Comparison of ENCODE assay signal across 8 cellular contexts in genomic region chr6:156781882-156782631, GRCh38. TPM values are rescaled to one million over a fixed set of nuclear protein-coding genes. Genes with fewer than 3 reads are reported as not detected.
A peak's percentile ranks its signal among the peaks of the same experiment; 100 is the strongest.
DNase-seq lines count a peak whose midpoint lies in the region; ATAC-seq and TF ChIP-seq lines count a peak whose summit lies in the region.

No MANE protein-coding gene starts in this region.

- peaks cover 20% of the 10 kb centered on the region for H3K36me3 Mint-ChIP-seq in activated CD4-positive, alpha-beta T cell treated with anti-CD3 and anti-CD28 coated beads, Interleukin-2, amount 10 ng/mL, durations not matched to agents 7 days and 5 days (ENCODE audit: low read depth)

- H3K4me1 Mint-ChIP-seq in activated CD4-positive, alpha-beta T cell treated with anti-CD3 and anti-CD28 coated beads, Interleukin-2, amount 10 ng/mL, durations not matched to agents 7 days and 5 days = peaks cover 47% of the 10 kb centered on the region

- peak overlapping the region; percentile 79 for H3K4me3 Mint-ChIP-seq in activated CD4-positive, alpha-beta T cell treated with anti-CD3 and anti-CD28 coated beads, Interleukin-2, amount 10 ng/mL, durations not matched to agents 7 days and 5 days

- peak overlapping the region; percentile 83 for H3K4me2 ChIP-seq in hepatocyte

- H3K4me1 ChIP-seq in hepatocyte (ENCODE audit: insufficient read depth) (peaks cover 21% of the 10 kb centered on the region), thymus (ENCODE audit: control insufficient read depth, insufficient read depth, low read length) (peaks cover 5% of the 10 kb centered on the region)

- POLR2A ChIA-PET in activated CD4-positive, alpha-beta T cell treated with anti-CD3 and anti-CD28 coated beads, Interleukin-2, amount 10 ng/mL, durations not matched to agents 7 days and 5 days (lab: Charles Lee) = no interaction called here

- no peaks in the 10 kb centered on the region for H3K9me2 ChIP-seq in hepatocyte (replicated peaks; ENCODE audit: insufficient read depth)

- peak overlapping the region; percentile 89 for H3K27ac Mint-ChIP-seq in activated CD4-positive, alpha-beta T cell treated with anti-CD3 and anti-CD28 coated beads, Interleukin-2, amount 10 ng/mL, durations not matched to agents 7 days and 5 days

- H2AFZ ChIP-seq in hepatocyte = no peak overlapping the region

- ATAC-seq in GM21825 (IDR thresholded peaks at IDR 0.05; ENCODE audit: unreplicated experiment) = no peak
- ATAC-seq in GM21390 (IDR thresholded peaks at IDR 0.05; ENCODE audit: unreplicated experiment) = no peak

- H3K9me3 ChIP-seq in hepatocyte (ENCODE audit: low read depth) = no peaks in the 10 kb centered on the region
- H3K9me3 ChIP-seq in thymus (ENCODE audit: control insufficient read depth) = no peaks in the 10 kb centered on the region

- no peak for TF ChIP-seq CTCF in WI38 (IDR thresholded peaks at IDR 0.05; ENCODE audit: low read depth, low read length)
- TF ChIP-seq CTCF in hepatocyte (IDR thresholded peaks at IDR 0.05; ENCODE audit: poor library complexity) = no peak

- WGBS in hepatocyte (ENCODE audit: low lambda C conversion rate, missing lambda C conversion rate) = 48% methylated on average over 8 of the region's 8 CpGs
- 11% methylated on average over 8 of the region's 8 CpGs for WGBS in thymus

- H3K4me3 ChIP-seq in WI38 (ENCODE audit: low read depth, low read length) = peak overlapping the region; percentile 81
- peak overlapping the region; percentile 31 for H3K4me3 ChIP-seq in hepatocyte
- peak overlapping the region; percentile 42 for H3K4me3 ChIP-seq in thymus (ENCODE audit: low read length)

- H3K9me3 Mint-ChIP-seq in activated CD4-positive, alpha-beta T cell treated with anti-CD3 and anti-CD28 coated beads, Interleukin-2, amount 10 ng/mL, durations not matched to agents 7 days and 5 days = no peaks in the 10 kb centered on the region

- H4K20me1 ChIP-seq in hepatocyte (ENCODE audit: insufficient read depth, poor library complexity, severe bottlenecking) = peaks cover 57% of the 10 kb centered on the region

- no peaks in the 10 kb centered on the region for H3K36me3 ChIP-seq in hepatocyte (replicated peaks; ENCODE audit: insufficient read depth, low read depth)
- H3K36me3 ChIP-seq in thymus (ENCODE audit: control insufficient read depth, insufficient read depth) = no peaks in the 10 kb centered on the region

- CTCF ChIA-PET in activated CD4-positive, alpha-beta T cell treated with anti-CD3 and anti-CD28 coated beads, Interleukin-2, amount 10 ng/mL, durations not matched to agents 7 days and 5 days (lab: Charles Lee) = no interaction called here

- no peaks in the 10 kb centered on the region for H3K27me3 Mint-ChIP-seq in activated CD4-positive, alpha-beta T cell treated with anti-CD3 and anti-CD28 coated beads, Interleukin-2, amount 10 ng/mL, durations not matched to agents 7 days and 5 days

- no peaks in the 10 kb centered on the region for H3K27me3 ChIP-seq in hepatocyte
- H3K27me3 ChIP-seq in thymus (ENCODE audit: control insufficient read depth, insufficient read depth) = no peaks in the 10 kb centered on the region

- no peak for DNase-seq in activated CD4-positive, alpha-beta T cell treated with anti-CD3 and anti-CD28 coated beads, Interleukin-2, amount 10 ng/mL, durations not matched to agents 7 days and 5 days
- DNase-seq in activated CD4-positive, alpha-beta T cell treated with anti-CD3 and anti-CD28 coated beads, Interleukin-2, amount 50 U/mL, for 48 hours = no peak
- DNase-seq in hepatocyte (ENCODE audit: low spot score) = no peak
- DNase-seq in SW 1271 (lab: John Stamatoyannopoulos, UW) = no peak

- H3K79me2 ChIP-seq in hepatocyte = peaks cover 77% of the 10 kb centered on the region

- peak overlapping the region; percentile 45 for H3K27ac ChIP-seq in hepatocyte
- H3K27ac ChIP-seq in thymus (ENCODE audit: low read depth) = no peak overlapping the region

RNA-seq across cellular contexts. Expression of gene ARID1B, which starts 4.9 kb away (rescaled TPM):
- total RNA-seq in activated CD4-positive, alpha-beta T cell treated with anti-CD3 and anti-CD28 coated beads, Interleukin-2, amount 10 ng/mL, durations not matched to agents 7 days and 5 days = 10 to 100 TPM; 76.8 to 89.6 TPM
- 60.2 and 67.0 TPM in 2 replicates for total RNA-seq in hepatocyte
- 32.9 and 47.5 TPM in 2 replicates for polyA plus RNA-seq in hepatocyte
- polyA plus RNA-seq in thymus = 26.5 TPM

Comparison
In these comparisons a context has a peak if more than half of its experiments do, and no peak if none do; other contexts are left out.
1. H3K4me3 ChIP-seq: peak in every context shown above with its lines; median percentile 81 in WI38; 42 in thymus; 31 in hepatocyte.